Comparison of ENCODE assay signal across 16 cellular contexts in genomic region chr12:125509195-125509594, GRCh38.
DNase-seq lines count a peak whose midpoint lies in the region; TF ChIP-seq lines count a peak whose summit lies in the region.
"Had no signal": no experiment of that assay in that cellular context is flagged by ENCODE, and none has a peak within 500 bp of the region (broad histone marks: within the 10 kb centered on the region; RNA-seq: fewer than 3 reads in every experiment).

No MANE protein-coding gene starts in this region.

- peak overlapping the region; percentile 52 for H4K91ac ChIP-seq in trophoblast cell (ENCODE audit: low read depth, low read length)

- H2AK5ac ChIP-seq in trophoblast cell (ENCODE audit: low read length), result no peak overlapping the region

- TF ChIP-seq POLR2A in testis (IDR thresholded peaks at IDR 0.05) (no peak), adrenal gland (IDR thresholded peaks at IDR 0.05) (no peak)

- H3K79me2 ChIP-seq in trophoblast cell (ENCODE audit: control insufficient read depth, insufficient read depth, low read length, poor library complexity), result no peaks in the 10 kb centered on the region

- peaks cover 0 to 2% of the 10 kb centered on the region in 2 experiments for H3K36me3 ChIP-seq in trophoblast cell (ENCODE audit: control insufficient read depth in 1 of 2, insufficient read depth in 2 of 2, low read length in 2 of 2)
- no peaks in the 10 kb centered on the region for H3K36me3 ChIP-seq in testis (ENCODE audit: low read depth, missing control alignments)
- no peaks in the 10 kb centered on the region for H3K36me3 ChIP-seq in adrenal gland (replicated peaks in 1 of 2)
- H3K36me3 ChIP-seq: BLaER1, HAP-1 had no signal

- H4K8ac ChIP-seq in trophoblast cell (ENCODE audit: low read depth, low read length), result no peak overlapping the region

- H2AFZ ChIP-seq in trophoblast cell (ENCODE audit: insufficient read depth, low read length, poor library complexity), result no peak overlapping the region

- H3K27me3 ChIP-seq in trophoblast cell (ENCODE audit: insufficient read depth, low read length) (no peaks in the 10 kb centered on the region), testis (no peaks in the 10 kb centered on the region), adrenal gland (no peaks in the 10 kb centered on the region)
- H3K27me3 ChIP-seq: BLaER1 had no signal

- no peak overlapping the region for H3K4me3 ChIP-seq in trophoblast cell (ENCODE audit: low read depth, low read length)
- no peak overlapping the region for H3K4me3 ChIP-seq in retinal pigment epithelial cell (ENCODE audit: low read length)
- no peak overlapping the region for H3K4me3 ChIP-seq in testis
- no peak overlapping the region for H3K4me3 ChIP-seq in adrenal gland
- H3K4me3 ChIP-seq: BLaER1, HAP-1 had no signal

- H4K12ac ChIP-seq in trophoblast cell (ENCODE audit: low read depth, low read length), result no peak overlapping the region

- H3K9ac ChIP-seq in trophoblast cell (ENCODE audit: low read length), result no peak overlapping the region
- H3K9ac ChIP-seq: BLaER1 had no signal

- DNase-seq in foreskin melanocyte, result peak; percentile 18
- DNase-seq in trophoblast cell, result no peak
- peak; percentile 48 for DNase-seq in retinal pigment epithelial cell (ENCODE audit: low read depth)
- DNase-seq in testis, result no peak
- DNase-seq in adrenal gland, result no peak
- no peak for DNase-seq in HT-29 (ENCODE audit: low spot score)
- DNase-seq: Caco-2; CD4-positive, CD25-positive, alpha-beta regulatory T cell; CD8-positive, alpha-beta T cell; DMS153; DND-41; GOT3; HFFc6 had no signal

- H3K9me3 ChIP-seq in trophoblast cell (ENCODE audit: insufficient read depth, low read depth, low read length) (no peaks in the 10 kb centered on the region), testis (no peaks in the 10 kb centered on the region), adrenal gland (replicated peaks in 1 of 3) (no peaks in the 10 kb centered on the region)
- H3K9me3 ChIP-seq: BLaER1, Caco-2, HAP-1 had no signal

- TF ChIP-seq CTCF in retinal pigment epithelial cell (conservative IDR thresholded peaks at IDR 0.05; ENCODE audit: low read depth, low read length), result no peak
- TF ChIP-seq CTCF in testis (IDR thresholded peaks at IDR 0.05), result no peak
- TF ChIP-seq CTCF in adrenal gland (IDR thresholded peaks at IDR 0.05), result no peak

- H3K27ac ChIP-seq in trophoblast cell (ENCODE audit: low read depth, low read length) (peak overlapping the region; percentile 63), testis (no peak overlapping the region), adrenal gland (no peak overlapping the region)
- H3K27ac ChIP-seq: BLaER1, C4-2B had no signal

- H3K4me2 ChIP-seq in trophoblast cell (ENCODE audit: low read length), result peak overlapping the region; percentile 39
- H3K4me2 ChIP-seq: BLaER1 had no signal

- no peak overlapping the region for H3K14ac ChIP-seq in trophoblast cell (ENCODE audit: low read length)

- H3K4me1 ChIP-seq in trophoblast cell (ENCODE audit: control insufficient read depth in 1 of 2, insufficient read depth in 2 of 2, low read length in 2 of 2) (peaks cover 9 to 10% of the 10 kb centered on the region in 2 experiments), testis (no peaks in the 10 kb centered on the region), adrenal gland (replicated peaks in 1 of 2) (no peaks in the 10 kb centered on the region)
- H3K4me1 ChIP-seq: BLaER1, Caco-2, HAP-1 had no signal

- intact Hi-C loops in testis (cut with DNase I; ENCODE audit: low total_unique reads) (no loop called here), adrenal gland (cut with DNase I) (no loop called here)

- no peak overlapping the region for H3K4ac ChIP-seq in trophoblast cell (ENCODE audit: low read depth, low read length)

- WGBS in trophoblast cell (ENCODE audit: extremely low coverage, insufficient coverage, insufficient read length), result no CpG with 5 or more reads among the region's 6 CpGs
- WGBS in testis, 2 donors, result 90 to 93% methylated on average over 5 to 6 of the region's 6 CpGs
- 78 to 88% (median 81%) methylated on average over 5 to 6 of the region's 6 CpGs for WGBS in adrenal gland, 4 donors

- H3K79me1 ChIP-seq in trophoblast cell (ENCODE audit: low read length), result peaks cover 7% of the 10 kb centered on the region

- no peak overlapping the region for H3K23ac ChIP-seq in trophoblast cell (ENCODE audit: low read length)

- peak overlapping the region; percentile 21 for H2BK12ac ChIP-seq in trophoblast cell (ENCODE audit: low read length)

- peak overlapping the region; percentile 37 for H2BK5ac ChIP-seq in trophoblast cell (ENCODE audit: low read depth, low read length, poor library complexity)

- H2BK120ac ChIP-seq in trophoblast cell (ENCODE audit: insufficient read depth, low read length, poor library complexity), result no peak overlapping the region

- no peak overlapping the region for H3K18ac ChIP-seq in trophoblast cell (ENCODE audit: low read length)

Comparison
In these comparisons a context has a peak if more than half of its experiments do, and no peak if none do; other contexts are left out.
1. DNase-seq: peak in foreskin melanocyte (single experiment) and retinal pigment epithelial cell (single experiment); none in trophoblast cell (0 of 2), testis (single experiment), adrenal gland (0 of 7) and HT-29 (single experiment).